ENCODE assay signal across 26 cellular contexts in the genomic region with DNA sequence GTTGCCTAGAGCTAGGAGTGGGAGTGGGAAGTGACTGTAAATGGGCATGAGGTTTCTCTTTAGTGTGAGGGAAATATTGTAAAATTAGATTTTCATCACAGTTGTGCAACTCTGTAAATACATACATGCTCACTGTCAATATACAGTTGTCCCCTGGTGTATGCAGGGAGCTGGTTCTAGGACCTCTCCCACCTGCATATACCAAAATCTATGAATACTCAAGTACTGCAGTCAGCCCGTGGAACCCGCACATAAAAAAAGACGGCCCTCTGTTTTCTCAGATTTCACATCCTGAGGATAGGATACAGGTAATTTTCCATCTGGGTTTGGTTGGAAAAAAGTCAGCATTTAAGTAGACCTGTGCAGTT.
"Had no signal": no experiment of that assay in that cellular context is flagged by ENCODE, and none has a peak within 500 bp of the region (broad histone marks: within the 10 kb centered on the region; RNA-seq: fewer than 3 reads in every experiment).

No MANE protein-coding gene starts in this region.

- H3K27ac ChIP-seq: ascending aorta, cardiac muscle cell, coronary artery, gastrocnemius medialis, tibial nerve, uterus had no signal

- DNase-seq: activated CD4-positive, alpha-beta memory T cell treated with anti-CD3 and anti-CD28 coated beads for 36 hours; activated CD4-positive, alpha-beta T cell treated with anti-CD3 and anti-CD28 coated beads, Interleukin-2, amount 10 ng/mL, durations not matched to agents 24 days and 14 days; activated CD4-positive, CD25-positive, alpha-beta regulatory T cell treated with anti-CD3 and anti-CD28 coated beads, Interleukin-2, amount 50 U/mL, for 72 hours; activated CD8-positive, alpha-beta memory T cell treated with anti-CD3 and anti-CD28 coated beads, Interleukin-2, amount 50 U/mL, for 4 hours; activated gamma-delta T cell; activated naive CD4-positive, alpha-beta T cell treated with anti-CD3 and anti-CD28 coated beads, Interleukin-2, amount 10 ng/mL, durations not matched to agents 7 days and 5 days; activated naive CD8-positive, alpha-beta T cell treated with anti-CD3 and anti-CD28 coated beads, Interleukin-2, amount 10 ng/mL, durations not matched to agents 7 days and 5 days; activated T-cell treated with anti-CD3 and anti-CD28 coated beads, Interleukin-2, amount 50 U/mL, for 24 hours; cerebellar nuclear complex; effector memory CD4-positive, alpha-beta T cell; gastrocnemius medialis; glutamatergic neuron; left cardiac atrium; naive thymus-derived CD4-positive, alpha-beta T cell; occipital lobe; posterior cingulate gyrus; right cardiac atrium; spleen; stimulated activated naive CD4-positive, alpha-beta T cell treated with Interleukin-2 at 50 U/mL for 16 hours; T1000 had no signal

- H3K4me3 ChIP-seq: ascending aorta, cardiac muscle cell, coronary artery, dorsolateral prefrontal cortex, gastrocnemius medialis, spleen, tibial nerve, uterus had no signal

- ATAC-seq: gastrocnemius medialis; naive thymus-derived CD4-positive, alpha-beta T cell; right cardiac atrium had no signal

- H3K9me3 ChIP-seq: ascending aorta, gastrocnemius medialis, spleen, tibial nerve, uterus had no signal

- H3K4me1 ChIP-seq: gastrocnemius medialis, uterus had no signal

- H3K27me3 ChIP-seq: ascending aorta, dorsolateral prefrontal cortex, gastrocnemius medialis, spleen, tibial nerve, uterus had no signal

- H3K36me3 ChIP-seq: ascending aorta, cardiac muscle cell, gastrocnemius medialis, tibial nerve, uterus had no signal
